ENCODE assay signal across 29 cellular contexts in the genomic region with DNA sequence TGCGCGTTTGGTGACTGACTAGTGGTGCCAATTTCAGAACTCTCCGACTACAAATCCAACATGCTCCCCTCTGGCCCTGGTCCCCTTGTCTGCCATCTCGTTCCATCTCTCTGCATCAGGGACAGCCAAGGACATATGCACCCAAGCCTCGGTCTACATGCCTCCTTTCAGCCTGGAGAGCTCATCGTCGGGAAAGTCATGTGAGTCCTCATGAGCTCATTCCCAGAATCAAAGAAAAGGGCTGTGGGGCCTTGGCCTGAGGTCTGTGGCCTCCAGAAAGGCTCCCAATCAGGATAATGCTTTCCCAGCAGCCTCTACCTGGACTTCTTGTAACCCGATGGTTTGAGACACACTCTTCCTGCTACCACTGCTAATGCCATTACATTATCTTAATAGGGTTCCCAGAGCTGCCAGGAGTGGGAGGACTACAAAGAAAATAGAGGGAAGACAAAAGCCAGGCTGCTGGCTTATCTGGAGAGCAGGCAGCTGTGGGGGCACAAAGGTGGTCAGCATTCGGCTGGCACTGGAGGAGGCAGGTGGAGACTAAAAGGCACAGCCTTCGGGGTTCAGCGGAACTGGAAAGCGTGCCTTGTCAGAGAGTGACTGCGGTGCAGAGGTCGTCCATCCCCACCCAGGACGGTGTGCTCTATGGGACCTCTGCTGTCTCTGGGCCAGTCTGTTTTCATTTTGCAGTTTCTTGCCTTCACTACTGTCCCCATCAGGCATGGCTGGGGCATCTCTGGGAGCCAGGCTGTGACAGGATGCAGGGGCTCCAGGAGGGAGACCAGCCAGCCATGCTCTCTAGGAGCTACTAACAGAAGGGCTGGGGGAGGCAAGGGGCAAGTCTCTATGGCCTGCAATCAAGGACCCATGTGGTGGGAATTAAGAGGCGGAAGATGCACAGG.
DNase-seq lines count a peak whose midpoint lies in the region; ATAC-seq and TF ChIP-seq lines count a peak whose summit lies in the region.
"Had no signal": no experiment of that assay in that cellular context is flagged by ENCODE, and none has a peak within 500 bp of the region (broad histone marks: within the 10 kb centered on the region; RNA-seq: fewer than 3 reads in every experiment).

No MANE protein-coding gene starts in this region.

- CTCF ChIA-PET in SK-N-SH (lab: Yijun Ruan, JAX): interaction anchor here (1.0 to 20.7 kb wide), 14 partner anchors 10 to 409 kb away, joined by 3 to 333 read pairs (median 4); no protein-coding TSS in a partner anchor

- DNase-seq in NCI-H82 (lab: John Stamatoyannopoulos, UW): peak; percentile 32
- DNase-seq in SK-N-SH: peak; percentile 71
- DNase-seq in esophagus squamous epithelium (lab: John Stamatoyannopoulos, UW): no peak
- DNase-seq in sigmoid colon: peak; percentile 47
- DNase-seq in D341Med (ENCODE audit: low spot score): no peak
- no peak for DNase-seq in GM23338 (ENCODE audit: low spot score)
- DNase-seq: activated CD4-positive, alpha-beta T cell treated with anti-CD3 and anti-CD28 coated beads, Interleukin-2, amount 10 ng/mL, durations not matched to agents 24 days and 14 days; activated naive CD8-positive, alpha-beta T cell treated with anti-CD3 and anti-CD28 coated beads, Interleukin-2, amount 50 U/mL, for 24 hours; activated T-cell treated with anti-CD3 and anti-CD28 coated beads, Interleukin-2, amount 50 U/mL, for 1 hour; body of pancreas; COR-L47; DMS79; effector CD4-positive, alpha-beta T cell; GDM1; HCEC 1CT; left cardiac atrium; NCI-H1092 treated with DMSO at 0.1 percent for 48 hours; NCI-H187 treated with DMSO at 0.1 percent for 48 hours; NCI-H2227 treated with DMSO at 0.1 percent for 48 hours; NCI-H69; occipital lobe; psoas muscle; transverse colon had no signal

- peaks cover 6% of the 10 kb centered on the region for H3K27me3 Mint-ChIP-seq in GM23338 (ENCODE audit: insufficient read depth, low read depth, poor library complexity)
- H3K27me3 Mint-ChIP-seq: activated CD4-positive, alpha-beta T cell treated with anti-CD3 and anti-CD28 coated beads, Interleukin-2, amount 10 ng/mL, durations not matched to agents 24 days and 14 days; activated naive CD8-positive, alpha-beta T cell treated with anti-CD3 and anti-CD28 coated beads, Interleukin-2, amount 50 U/mL, for 24 hours had no signal

- peak overlapping the region in 1 of 2 experiments; percentile 100; a peak in 3 of 4 replicates for H3K27ac ChIP-seq in SK-N-SH (ENCODE audit: low read depth in 2 of 2, low read length in 1 of 2)
- H3K27ac ChIP-seq in esophagus squamous epithelium: peak overlapping the region in 3 of 4 donors; percentile 35 to 63 (median 44)
- H3K27ac ChIP-seq in sigmoid colon: no peak overlapping the region
- H3K27ac ChIP-seq in GM23338 (ENCODE audit: low read depth): no peak overlapping the region
- H3K27ac ChIP-seq: BLaER1 treated with 17β-estradiol and CSF1 and Interleukin-3, amounts not matched to agents 10 nM and 100 nM; body of pancreas; psoas muscle; transverse colon; VCaP had no signal

- POLR2A ChIA-PET in SK-N-SH (lab: Yijun Ruan, JAX): interaction anchor here (0.9 to 3.6 kb wide), 13 partner anchors 9 to 194 kb away, joined by 3 to 28 read pairs (median 5); no protein-coding TSS in a partner anchor

- TF ChIP-seq RAD21 in SK-N-SH (IDR thresholded peaks at IDR 0.05; ENCODE audit: low read length): peak; percentile 20

- no peak overlapping the region for H2AFZ ChIP-seq in SK-N-SH (ENCODE audit: low read depth)
- no peak overlapping the region for H2AFZ ChIP-seq in GM23338

- H3K9me3 Mint-ChIP-seq in GM23338: no peaks in the 10 kb centered on the region
- H3K9me3 Mint-ChIP-seq: activated CD4-positive, alpha-beta T cell treated with anti-CD3 and anti-CD28 coated beads, Interleukin-2, amount 10 ng/mL, durations not matched to agents 24 days and 14 days; activated naive CD8-positive, alpha-beta T cell treated with anti-CD3 and anti-CD28 coated beads, Interleukin-2, amount 50 U/mL, for 24 hours; memory B cell; T-helper 2 cell treated with Interferon-gamma antibody and Interleukin-4, amounts not matched to agents 5 μg/mL and 100 μg/mL, for 36 hours had no signal

- intact Hi-C loops in esophagus squamous epithelium (cut with DNase I) (loop anchor here (10.0 kb wide), 2 partner anchors 310 to 410 kb away; no protein-coding TSS in a partner anchor), sigmoid colon (cut with DNase I) (no loop called here)

- H3K4me1 Mint-ChIP-seq in GM23338: peaks cover 3% of the 10 kb centered on the region; the same call in 1 of the 3 replicates
- H3K4me1 Mint-ChIP-seq: activated CD4-positive, alpha-beta T cell treated with anti-CD3 and anti-CD28 coated beads, Interleukin-2, amount 10 ng/mL, durations not matched to agents 24 days and 14 days; activated naive CD8-positive, alpha-beta T cell treated with anti-CD3 and anti-CD28 coated beads, Interleukin-2, amount 50 U/mL, for 24 hours; memory B cell had no signal

- no peak overlapping the region for H3K9ac ChIP-seq in SK-N-SH
- H3K9ac ChIP-seq: BLaER1 treated with 17β-estradiol and CSF1 and Interleukin-3, amounts not matched to agents 10 nM and 100 nM had no signal

- H3K4me3 Mint-ChIP-seq in GM23338: no peak overlapping the region
- H3K4me3 Mint-ChIP-seq: activated CD4-positive, alpha-beta T cell treated with anti-CD3 and anti-CD28 coated beads, Interleukin-2, amount 10 ng/mL, durations not matched to agents 24 days and 14 days; activated naive CD8-positive, alpha-beta T cell treated with anti-CD3 and anti-CD28 coated beads, Interleukin-2, amount 50 U/mL, for 24 hours; memory B cell; T-helper 2 cell treated with Interferon-gamma antibody and Interleukin-4, amounts not matched to agents 5 μg/mL and 100 μg/mL, for 36 hours had no signal

- H3K36me3 Mint-ChIP-seq in GM23338 (ENCODE audit: low read depth): no peaks in the 10 kb centered on the region
- H3K36me3 Mint-ChIP-seq: memory B cell had no signal

- no peak overlapping the region for H3K4me3 ChIP-seq in SK-N-SH (ENCODE audit: low read depth in 2 of 2, low read length in 1 of 2)
- no peak overlapping the region for H3K4me3 ChIP-seq in esophagus squamous epithelium
- no peak overlapping the region for H3K4me3 ChIP-seq in sigmoid colon
- H3K4me3 ChIP-seq in GM23338: no peak overlapping the region
- H3K4me3 ChIP-seq: BLaER1 treated with 17β-estradiol and CSF1 and Interleukin-3, amounts not matched to agents 10 nM and 100 nM; body of pancreas; psoas muscle; stomach; transverse colon had no signal

- H3K4me1 ChIP-seq in SK-N-SH (ENCODE audit: control insufficient read depth in 1 of 2, insufficient read depth in 2 of 2, low read depth in 1 of 2, low read length in 1 of 2) (peaks cover 0 to 84% of the 10 kb centered on the region in 2 experiments; a peak in 1 of 4 replicates), esophagus squamous epithelium (peaks cover 30 to 97% (median 30%) of the 10 kb centered on the region in 3 donors), sigmoid colon (no peaks in the 10 kb centered on the region), GM23338 (ENCODE audit: insufficient read depth) (no peaks in the 10 kb centered on the region)
- H3K4me1 ChIP-seq: BLaER1 treated with 17β-estradiol and CSF1 and Interleukin-3, amounts not matched to agents 10 nM and 100 nM; psoas muscle; transverse colon had no signal

- H3F3A ChIP-seq in SK-N-SH (replicated peaks; ENCODE audit: insufficient read depth) (no peaks in the 10 kb centered on the region), GM23338 (replicated peaks; ENCODE audit: low read depth) (no peaks in the 10 kb centered on the region)

- no peaks in the 10 kb centered on the region for H3K9me2 ChIP-seq in SK-N-SH
- H3K9me2 ChIP-seq in GM23338 (ENCODE audit: insufficient read depth): no peaks in the 10 kb centered on the region

- no peak overlapping the region for H3K4me2 ChIP-seq in SK-N-SH
- H3K4me2 ChIP-seq in GM23338: no peak overlapping the region
- H3K4me2 ChIP-seq: BLaER1 treated with 17β-estradiol and CSF1 and Interleukin-3, amounts not matched to agents 10 nM and 100 nM had no signal

- H3K9me3 ChIP-seq in SK-N-SH: no peaks in the 10 kb centered on the region
- H3K9me3 ChIP-seq in esophagus squamous epithelium: no peaks in the 10 kb centered on the region
- no peaks in the 10 kb centered on the region for H3K9me3 ChIP-seq in sigmoid colon
- H3K9me3 ChIP-seq: BLaER1 treated with 17β-estradiol and CSF1 and Interleukin-3, amounts not matched to agents 10 nM and 100 nM; body of pancreas; psoas muscle; stomach; transverse colon had no signal

- H3K27me3 ChIP-seq in SK-N-SH (ENCODE audit: insufficient read depth) (no peaks in the 10 kb centered on the region), esophagus squamous epithelium (no peaks in the 10 kb centered on the region), sigmoid colon (no peaks in the 10 kb centered on the region), GM23338 (ENCODE audit: insufficient read depth) (no peaks in the 10 kb centered on the region)
- H3K27me3 ChIP-seq: BLaER1 treated with 17β-estradiol and CSF1 and Interleukin-3, amounts not matched to agents 10 nM and 100 nM; body of pancreas; stomach; transverse colon had no signal

- ATAC-seq in GM18519 (IDR thresholded peaks at IDR 0.05; ENCODE audit: low FRiP score, unreplicated experiment): no peak
- ATAC-seq in GM23338: no peak
- ATAC-seq: activated naive CD8-positive, alpha-beta T cell treated with anti-CD3 and anti-CD28 coated beads, Interleukin-2, amount 50 U/mL, for 24 hours; body of pancreas; left cardiac atrium; psoas muscle had no signal

- TF ChIP-seq EP300 in SK-N-SH (IDR thresholded peaks at IDR 0.05; ENCODE audit: borderline replicate concordance in 1 of 2, low read depth in 1 of 2, low read length in 1 of 2): peak in 1 of 2 experiments; percentile 99; a peak in 2 of 4 replicates
- no peak for TF ChIP-seq EP300 in sigmoid colon (IDR thresholded peaks at IDR 0.05)

- no peaks in the 10 kb centered on the region for H3K79me2 ChIP-seq in SK-N-SH (ENCODE audit: insufficient read depth)
- H3K79me2 ChIP-seq in GM23338 (replicated peaks; ENCODE audit: insufficient read depth): no peaks in the 10 kb centered on the region

- WGBS in SK-N-SH (ENCODE audit: low lambda C conversion rate): 69% methylated on average over 12 of the region's 16 CpGs
- WGBS in esophagus squamous epithelium, 2 donors: 84 to 90% methylated on average over 12 to 16 of the region's 16 CpGs
- 92 to 95% methylated on average over 16 of the region's 16 CpGs for WGBS in sigmoid colon, 2 donors

- H3K36me3 ChIP-seq in SK-N-SH (replicated peaks in 1 of 2; ENCODE audit: control insufficient read depth in 1 of 2, insufficient read depth in 2 of 2, low read length in 1 of 2) (no peaks in the 10 kb centered on the region), esophagus squamous epithelium (peaks cover 4 to 54% (median 8%) of the 10 kb centered on the region in 3 donors), sigmoid colon (no peaks in the 10 kb centered on the region), GM23338 (ENCODE audit: insufficient read depth) (no peaks in the 10 kb centered on the region)
- H3K36me3 ChIP-seq: BLaER1 treated with 17β-estradiol and CSF1 and Interleukin-3, amounts not matched to agents 10 nM and 100 nM; transverse colon had no signal

- H3K27ac Mint-ChIP-seq in GM23338: no peak overlapping the region
- H3K27ac Mint-ChIP-seq: activated CD4-positive, alpha-beta T cell treated with anti-CD3 and anti-CD28 coated beads, Interleukin-2, amount 10 ng/mL, durations not matched to agents 24 days and 14 days; activated naive CD8-positive, alpha-beta T cell treated with anti-CD3 and anti-CD28 coated beads, Interleukin-2, amount 50 U/mL, for 24 hours; memory B cell; T-helper 2 cell treated with Interferon-gamma antibody and Interleukin-4, amounts not matched to agents 5 μg/mL and 100 μg/mL, for 36 hours had no signal

- H4K20me1 ChIP-seq in SK-N-SH (ENCODE audit: insufficient read depth) (no peaks in the 10 kb centered on the region), GM23338 (replicated peaks; ENCODE audit: insufficient read depth) (no peaks in the 10 kb centered on the region)

- TF ChIP-seq POLR2A in esophagus squamous epithelium (IDR thresholded peaks at IDR 0.05): no peak
- TF ChIP-seq POLR2A in sigmoid colon (IDR thresholded peaks at IDR 0.05): no peak

- TF ChIP-seq CTCF in SK-N-SH (IDR thresholded peaks at IDR 0.05) (no peak), esophagus squamous epithelium (IDR thresholded peaks at IDR 0.05) (no peak), sigmoid colon (IDR thresholded peaks at IDR 0.05) (no peak), GM23338 (conservative IDR thresholded peaks at IDR 0.05; ENCODE audit: low read depth in 2 of 2) (no peak)

Comparison
In these comparisons a context has a peak if more than half of its experiments do, and no peak if none do; other contexts are left out.
1. DNase-seq: peak in NCI-H82 (single experiment), SK-N-SH (single experiment) and sigmoid colon (single experiment); none in esophagus squamous epithelium (single experiment), D341Med (single experiment) and GM23338 (single experiment).
2. H3K27ac ChIP-seq: peak in esophagus squamous epithelium (3 of 4); none in sigmoid colon (0 of 4) and GM23338 (single experiment).